ENCODE assay signal across 1 cellular context in the genomic region with DNA sequence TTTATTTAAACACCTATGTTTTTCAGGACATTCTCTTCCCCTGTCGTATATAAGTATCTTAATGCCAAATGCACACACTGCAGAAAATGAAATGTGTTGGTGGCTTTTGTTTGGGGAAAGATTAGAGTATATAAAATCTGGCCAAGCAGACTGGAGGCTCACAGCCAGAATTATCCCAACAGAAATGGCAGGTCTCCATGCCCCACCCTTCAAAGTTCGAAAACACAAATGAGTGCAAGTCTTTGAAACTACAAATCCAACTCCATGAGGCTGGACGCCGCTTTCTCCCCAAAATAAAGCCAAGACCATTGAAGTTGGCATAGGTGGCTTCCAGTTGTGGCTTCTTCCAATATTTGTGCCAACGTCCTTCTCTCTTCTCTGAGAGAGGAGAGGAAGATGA.
TF ChIP-seq lines count a peak whose summit lies in the region.

No MANE protein-coding gene starts in this region.

TF ChIP-seq in WTC11, 78 proteins besides CTCF, POLR2A, EP300 and RAD21 (continued from another document):
- TF ChIP-seq, protein P1, sequence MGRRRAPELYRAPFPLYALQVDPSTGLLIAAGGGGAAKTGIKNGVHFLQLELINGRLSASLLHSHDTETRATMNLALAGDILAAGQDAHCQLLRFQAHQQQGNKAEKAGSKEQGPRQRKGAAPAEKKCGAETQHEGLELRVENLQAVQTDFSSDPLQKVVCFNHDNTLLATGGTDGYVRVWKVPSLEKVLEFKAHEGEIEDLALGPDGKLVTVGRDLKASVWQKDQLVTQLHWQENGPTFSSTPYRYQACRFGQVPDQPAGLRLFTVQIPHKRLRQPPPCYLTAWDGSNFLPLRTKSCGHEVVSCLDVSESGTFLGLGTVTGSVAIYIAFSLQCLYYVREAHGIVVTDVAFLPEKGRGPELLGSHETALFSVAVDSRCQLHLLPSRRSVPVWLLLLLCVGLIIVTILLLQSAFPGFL (CRISPR knock-in tag; IDR thresholded peaks at IDR 0.05; ENCODE audit: borderline replicate concordance) = no peak
- TF ChIP-seq ATF1 (CRISPR knock-in tag; IDR thresholded peaks at IDR 0.05) (no peak), TCF7 (CRISPR knock-in tag; IDR thresholded peaks at IDR 0.05; ENCODE audit: low read depth) (no peak), CREB1 (CRISPR knock-in tag; IDR thresholded peaks at IDR 0.05) (no peak)
